In the genomic region with DNA sequence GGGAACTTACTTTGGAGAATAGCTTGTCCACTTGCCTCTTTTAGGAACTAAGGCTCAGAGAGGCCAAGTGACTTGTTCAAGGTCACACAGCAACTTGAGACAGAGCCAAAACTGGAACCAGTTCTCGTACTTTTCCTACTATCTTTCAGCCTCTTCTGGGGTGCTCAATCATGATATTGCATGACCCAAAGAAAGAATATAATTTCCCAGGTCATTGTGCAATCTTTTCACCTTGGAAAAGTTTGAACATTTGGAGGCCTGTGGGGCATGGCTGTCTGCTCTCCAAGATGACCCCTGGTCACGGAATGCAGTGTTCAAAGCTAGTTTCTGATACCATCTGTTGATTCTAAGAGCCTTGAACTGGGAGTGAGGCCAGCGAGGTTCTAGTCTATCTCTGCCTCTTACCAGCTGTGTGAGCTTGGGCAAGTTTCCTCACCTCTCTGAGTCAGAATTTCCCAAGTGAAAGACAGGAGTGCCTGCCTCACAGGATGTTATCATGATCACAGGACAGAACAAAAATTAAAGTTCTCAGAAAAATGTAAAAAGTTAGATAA, we compare ENCODE assay signal across 10 cellular contexts.
A peak's percentile ranks its signal among the peaks of the same experiment; 100 is the strongest.
DNase-seq lines count a peak whose midpoint lies in the region; ATAC-seq and TF ChIP-seq lines count a peak whose summit lies in the region.
"Had no signal": no experiment of that assay in that cellular context is flagged by ENCODE, and none has a peak within 500 bp of the region (broad histone marks: within the 10 kb centered on the region; RNA-seq: fewer than 3 reads in every experiment).

No MANE protein-coding gene starts in this region.

- H3K27ac ChIP-seq in ACC112 (ENCODE audit: low read depth, low read length): peak overlapping the region; percentile 59; the same call in 1 of the 2 replicates
- H3K27ac ChIP-seq in psoas muscle: no peak overlapping the region
- H3K27ac ChIP-seq: parathyroid adenoma had no signal

- H2AFZ ChIP-seq in ACC112 (ENCODE audit: low read length, unreplicated experiment): peak overlapping the region; percentile 82

- 56 to 69% (median 59%) methylated on average over 3 of the region's 3 CpGs for WGBS in psoas muscle, 3 donors

- ATAC-seq in HG03280 (IDR thresholded peaks at IDR 0.05; ENCODE audit: unreplicated experiment): no peak
- ATAC-seq in HG03442 (IDR thresholded peaks at IDR 0.05; ENCODE audit: unreplicated experiment): no peak
- no peak for ATAC-seq in GM18873 (IDR thresholded peaks at IDR 0.05; ENCODE audit: low FRiP score, unreplicated experiment)
- no peak for ATAC-seq in psoas muscle

- DNase-seq in HS-5 (ENCODE audit: low read depth) (peak; percentile 53), cardiac fibroblast (ENCODE audit: low read depth in 2 of 2) (peak; percentile 59 to 91), lung microvascular endothelial cell (ENCODE audit: low read depth in 2 of 2) (peak; percentile 48 to 84), psoas muscle (no peak)
- DNase-seq: CD4-positive, CD25-positive, alpha-beta regulatory T cell had no signal

- no peaks in the 10 kb centered on the region for H3K36me3 ChIP-seq in ACC112 (ENCODE audit: insufficient read depth, low read length)
- no peaks in the 10 kb centered on the region for H3K36me3 ChIP-seq in psoas muscle (ENCODE audit: insufficient read depth in 1 of 2, low read depth in 1 of 2)

- intact Hi-C loops in psoas muscle (cut with DNase I): no loop called here

- TF ChIP-seq CTCF in cardiac fibroblast (IDR thresholded peaks at IDR 0.05; ENCODE audit: low read depth, low read length) (no peak), psoas muscle (IDR thresholded peaks at IDR 0.05) (no peak)

- no peaks in the 10 kb centered on the region for H3K79me2 ChIP-seq in ACC112 (ENCODE audit: control insufficient read depth, insufficient read depth, low read length, unreplicated experiment)
- H3K79me2 ChIP-seq: parathyroid adenoma had no signal

- H3K27me3 ChIP-seq in ACC112 (ENCODE audit: insufficient read depth, low read length) (no peaks in the 10 kb centered on the region), psoas muscle (ENCODE audit: insufficient read depth in 3 of 3, low read length in 2 of 3) (no peaks in the 10 kb centered on the region)

- H3K4me3 ChIP-seq in ACC112 (ENCODE audit: low read depth, low read length): no peak overlapping the region
- H3K4me3 ChIP-seq in cardiac fibroblast (replicated peaks in 1 of 2; ENCODE audit: low read depth in 2 of 2, low read length in 2 of 2): no peak overlapping the region
- H3K4me3 ChIP-seq in psoas muscle: no peak overlapping the region

- H3K9me3 ChIP-seq in psoas muscle: no peaks in the 10 kb centered on the region

- peaks cover 36% of the 10 kb centered on the region for H3K4me1 ChIP-seq in ACC112 (ENCODE audit: control insufficient read depth, insufficient read depth, low read length, unreplicated experiment)
- no peaks in the 10 kb centered on the region for H3K4me1 ChIP-seq in psoas muscle
- H3K4me1 ChIP-seq: parathyroid adenoma had no signal

Comparison
In these comparisons a context has a peak if more than half of its experiments do, and no peak if none do; other contexts are left out.
1. DNase-seq: peak in HS-5 (single experiment), cardiac fibroblast (2 of 2) and lung microvascular endothelial cell (2 of 2); none in psoas muscle (0 of 2).